In genomic region chr10:20658158-20658557, GRCh38 we compare ENCODE assay signal across 25 cellular contexts.
A peak's percentile ranks its signal among the peaks of the same experiment; 100 is the strongest.
DNase-seq lines count a peak whose midpoint lies in the region; ATAC-seq, FAIRE-seq and TF ChIP-seq lines count a peak whose summit lies in the region.
"Had no signal": no experiment of that assay in that cellular context is flagged by ENCODE, and none has a peak within 500 bp of the region (broad histone marks: within the 10 kb centered on the region; RNA-seq: fewer than 3 reads in every experiment).

No MANE protein-coding gene starts in this region.

- in situ Hi-C loops in K562 (cut with MboI): no loop called here

- H2BK120ac ChIP-seq in mesendoderm (ENCODE audit: low read depth, low read length) (no peak overlapping the region), neuronal stem cell (ENCODE audit: low read depth, low read length) (no peak overlapping the region)

- H3K9me3 ChIP-seq in K562 (replicated peaks; ENCODE audit: control insufficient read depth, insufficient read depth, low read depth, low read length) (no peaks in the 10 kb centered on the region), neuronal stem cell (replicated peaks in 1 of 2; ENCODE audit: control insufficient read depth in 2 of 2, insufficient read depth in 1 of 2, low read depth in 1 of 2, low read length in 2 of 2) (no peaks in the 10 kb centered on the region)
- H3K9me3 ChIP-seq: BE2C, BLaER1 had no signal

- no peak overlapping the region for H3K27ac ChIP-seq in K562 (ENCODE audit: extremely low read depth, low read depth, low read length)
- H3K27ac ChIP-seq in mesendoderm (ENCODE audit: low read depth, low read length): no peak overlapping the region
- no peak overlapping the region for H3K27ac ChIP-seq in neuronal stem cell (replicated peaks; ENCODE audit: low read length)
- H3K27ac ChIP-seq: BLaER1 had no signal

- H3K4me1 ChIP-seq in K562 (replicated peaks in 1 of 2; ENCODE audit: control insufficient read depth in 2 of 2, insufficient read depth in 2 of 2, low read length in 2 of 2): no peaks in the 10 kb centered on the region
- H3K4me1 ChIP-seq in mesendoderm (ENCODE audit: control insufficient read depth, low read depth, low read length): no peaks in the 10 kb centered on the region
- no peaks in the 10 kb centered on the region for H3K4me1 ChIP-seq in neuronal stem cell (ENCODE audit: control insufficient read depth in 2 of 2, insufficient read depth in 1 of 2, low read depth in 1 of 2, low read length in 2 of 2)
- H3K4me1 ChIP-seq: BE2C, BLaER1 had no signal

- H3K9me1 ChIP-seq in K562 (ENCODE audit: control insufficient read depth, insufficient read depth, low read length): no peaks in the 10 kb centered on the region

- peak overlapping the region; percentile 27 for H2BK15ac ChIP-seq in mesendoderm (replicated peaks; ENCODE audit: low read depth)
- no peak overlapping the region for H2BK15ac ChIP-seq in neuronal stem cell (ENCODE audit: low read length)

- POLR2A ChIA-PET in K562 (lab: Yijun Ruan, JAX): no interaction called here

- H4K5ac ChIP-seq in mesendoderm (ENCODE audit: low read length): no peak overlapping the region

- H3K36me3 ChIP-seq in K562 (ENCODE audit: control insufficient read depth, insufficient read depth, low read length) (no peaks in the 10 kb centered on the region), mesendoderm (ENCODE audit: control insufficient read depth, insufficient read depth, low read length) (no peaks in the 10 kb centered on the region), neuronal stem cell (replicated peaks in 1 of 2; ENCODE audit: control insufficient read depth in 2 of 2, insufficient read depth in 2 of 2, low read length in 2 of 2) (no peaks in the 10 kb centered on the region)
- H3K36me3 ChIP-seq: BE2C, BLaER1 had no signal

- ATAC-seq in K562 (no peak), GM21390 (IDR thresholded peaks at IDR 0.05; ENCODE audit: unreplicated experiment) (no peak)
- ATAC-seq: GM12878 had no signal

- CTCF ChIA-PET in K562 (lab: Yijun Ruan, JAX; ENCODE audit: low intra/inter-chr PET ratio): no interaction called here

- H2BK12ac ChIP-seq in neuronal stem cell (ENCODE audit: low read length): no peak overlapping the region

- no peak overlapping the region for H3K4me2 ChIP-seq in K562 (ENCODE audit: insufficient read depth, low read length)
- H3K4me2 ChIP-seq in mesendoderm (ENCODE audit: low read length): no peak overlapping the region
- no peak overlapping the region for H3K4me2 ChIP-seq in neuronal stem cell (ENCODE audit: insufficient read depth, low read length, poor library complexity, severe bottlenecking)
- H3K4me2 ChIP-seq: BLaER1 had no signal

- H3K79me1 ChIP-seq in mesendoderm (ENCODE audit: low read length) (no peaks in the 10 kb centered on the region), neuronal stem cell (ENCODE audit: low read depth, low read length) (no peaks in the 10 kb centered on the region)

- no peak overlapping the region for H3K14ac ChIP-seq in neuronal stem cell (ENCODE audit: low read length)

- H3K18ac ChIP-seq in mesendoderm (ENCODE audit: low read length) (no peak overlapping the region), neuronal stem cell (ENCODE audit: low read length) (no peak overlapping the region)

- no peak overlapping the region for H4K8ac ChIP-seq in mesendoderm (ENCODE audit: low read depth, low read length)
- H4K8ac ChIP-seq in neuronal stem cell (ENCODE audit: low read depth, low read length): no peak overlapping the region

- H3K56ac ChIP-seq in mesendoderm (ENCODE audit: low read length): no peak overlapping the region

- no peak for TF ChIP-seq EP300 in K562 (IDR thresholded peaks at IDR 0.05; ENCODE audit: low read length)

- intact Hi-C loops in K562 (cut with micrococcal nuclease): no loop called here

- H2AK5ac ChIP-seq in mesendoderm (ENCODE audit: low read length) (no peak overlapping the region), neuronal stem cell (ENCODE audit: low read depth, low read length) (no peak overlapping the region)

- no peak for TF ChIP-seq RAD21 in K562 (CRISPR knock-in tag; conservative IDR thresholded peaks at IDR 0.05 in 1 of 2, IDR thresholded peaks at IDR 0.05 in 1 of 2)

- no TSS peak for BruUV-seq in K562 (replicated peaks; lab: Mats Ljungman, UMichigan)

- H3K79me2 ChIP-seq in K562 (ENCODE audit: control insufficient read depth, insufficient read depth, low read length) (no peaks in the 10 kb centered on the region), mesendoderm (ENCODE audit: control insufficient read depth, insufficient read depth, low read length) (no peaks in the 10 kb centered on the region)

- H2BK5ac ChIP-seq in mesendoderm (ENCODE audit: low read length) (no peak overlapping the region), neuronal stem cell (ENCODE audit: low read length) (no peak overlapping the region)

- no peak overlapping the region for H2AFZ ChIP-seq in K562 (ENCODE audit: low read depth, low read length)
- peak overlapping the region; percentile 3 for H2AFZ ChIP-seq in neuronal stem cell (ENCODE audit: low read length)

- FAIRE-seq in K562 (lab: Jason Lieb, UNC): no peak
- FAIRE-seq: A204.1, GM12878, GM12892, GM18507 had no signal

- H3K4me3 ChIP-seq in K562: no peak overlapping the region
- no peak overlapping the region for H3K4me3 ChIP-seq in mesendoderm (ENCODE audit: low read length)
- no peak overlapping the region for H3K4me3 ChIP-seq in neuronal stem cell (ENCODE audit: low read length in 2 of 2)
- H3K4me3 ChIP-seq: BLaER1, GM12878 had no signal

- no peak for TF ChIP-seq CTCF in K562 (IDR thresholded peaks at IDR 0.05 in 2 of 3, conservative IDR thresholded peaks at IDR 0.05 in 1 of 3; ENCODE audit: insufficient read depth in 2 of 3, low read depth in 1 of 3, low read length in 3 of 3)

- H4K20me1 ChIP-seq in K562 (replicated peaks; ENCODE audit: control insufficient read depth, insufficient read depth, low read length): no peaks in the 10 kb centered on the region
- H4K20me1 ChIP-seq: BLaER1 had no signal

- H3K27me3 ChIP-seq in K562 (ENCODE audit: control insufficient read depth in 2 of 2, insufficient read depth in 2 of 2, low read length in 2 of 2) (no peaks in the 10 kb centered on the region), mesendoderm (ENCODE audit: insufficient read depth, low read length, poor library complexity) (no peaks in the 10 kb centered on the region), neuronal stem cell (ENCODE audit: control insufficient read depth in 3 of 3, insufficient read depth in 3 of 3, low read depth in 1 of 3, low read length in 3 of 3) (no peaks in the 10 kb centered on the region)
- H3K27me3 ChIP-seq: BE2C, BLaER1 had no signal

- H3K9ac ChIP-seq in K562 (ENCODE audit: insufficient read depth in 1 of 2, low read depth in 2 of 2, low read length in 2 of 2) (no peak overlapping the region), mesendoderm (ENCODE audit: low read length) (no peak overlapping the region), neuronal stem cell (ENCODE audit: low read depth, low read length, poor library complexity) (no peak overlapping the region)
- H3K9ac ChIP-seq: BLaER1 had no signal

- no peak overlapping the region for H4K91ac ChIP-seq in neuronal stem cell (ENCODE audit: low read depth, low read length, poor library complexity)

- no peak overlapping the region for H3K4ac ChIP-seq in mesendoderm (ENCODE audit: low read depth, low read length)
- H3K4ac ChIP-seq in neuronal stem cell (ENCODE audit: low read length): no peak overlapping the region

- TF ChIP-seq POLR2A in K562 (conservative IDR thresholded peaks at IDR 0.05): no peak

- H3K23ac ChIP-seq in mesendoderm (ENCODE audit: low read length): no peak overlapping the region
- no peak overlapping the region for H3K23ac ChIP-seq in neuronal stem cell (ENCODE audit: low read depth, low read length, poor library complexity)

- 7% methylated on average over 4 of the region's 4 CpGs for WGBS in K562 (ENCODE audit: insufficient coverage, low coverage, missing lambda C conversion rate)
- no CpG with 5 or more reads among the region's 4 CpGs for WGBS in mesendoderm (ENCODE audit: extremely low coverage, insufficient coverage, low lambda C conversion rate)
- no CpG with 5 or more reads among the region's 4 CpGs for WGBS in neuronal stem cell (ENCODE audit: extremely low coverage in 2 of 2, insufficient read length in 2 of 2, insufficient replicate concordance in 1 of 2), 2 donors

- DNase-seq in K562 (ENCODE audit: extremely low read depth in 1 of 4, low spot score in 3 of 4) (no peak), mesendoderm (no peak), neuronal stem cell (ENCODE audit: low spot score) (no peak), cerebellum (ENCODE audit: low spot score) (no peak)
- DNase-seq: 8988T; ACHN; BE2C; C1 segment of cervical spinal cord; CD4-positive, alpha-beta memory T cell; CD4-positive, CD25-positive, alpha-beta regulatory T cell; CD8-positive, alpha-beta memory T cell; COR-L47; DMS 273 treated with DMSO at 0.1 percent for 48 hours; DMS153; DMS53; DMS79; DND-41; EL; GDM1 had no signal
